In the genomic region with DNA sequence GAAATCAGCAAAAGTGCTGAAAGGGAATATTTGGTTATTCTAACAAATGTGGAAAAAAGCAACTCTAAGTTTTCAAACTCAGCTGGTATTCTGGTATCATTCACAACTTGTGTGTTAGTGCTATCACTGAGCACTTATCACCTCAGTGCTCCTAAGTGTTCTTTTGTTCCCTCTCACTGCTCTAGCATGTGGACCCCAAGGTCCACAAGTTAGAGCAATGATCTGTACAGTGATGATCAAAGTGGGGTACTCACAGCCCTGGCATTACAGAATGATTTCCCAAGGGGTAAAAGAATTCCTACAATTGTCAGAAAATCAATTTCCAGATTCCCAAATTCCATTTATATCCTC, we compare ENCODE assay signal across 1 cellular context.
TF ChIP-seq lines count a peak whose summit lies in the region.

No MANE protein-coding gene starts in this region.

TF ChIP-seq in H1, 55 proteins besides CTCF, POLR2A, EP300 and RAD21:
- peak; percentile 67 for TF ChIP-seq NANOG (IDR thresholded peaks at IDR 0.05; ENCODE audit: insufficient read depth, low read depth, low read length, poor library complexity, severe bottlenecking)
- peak; percentile 64 for TF ChIP-seq CHD7 (IDR thresholded peaks at IDR 0.05; ENCODE audit: insufficient replicate concordance, low read length)
- no peak for TF ChIP-seq HDAC6 (IDR thresholded peaks at IDR 0.05; ENCODE audit: low read depth, low read length)
- no peak for TF ChIP-seq HDAC2 (IDR thresholded peaks at IDR 0.05; ENCODE audit: borderline replicate concordance in 1 of 2, low read depth in 2 of 2, low read length in 2 of 2)
